18 cellular contexts compared by ENCODE assay signal in genomic region chr18:77170850-77171410, GRCh38. TPM values are rescaled to one million over a fixed set of nuclear protein-coding genes. Genes with fewer than 3 reads are reported as not detected.
DNase-seq lines count a peak whose midpoint lies in the region; TF ChIP-seq lines count a peak whose summit lies in the region.
"Had no signal": no experiment of that assay in that cellular context is flagged by ENCODE, and none has a peak within 500 bp of the region (broad histone marks: within the 10 kb centered on the region; RNA-seq: fewer than 3 reads in every experiment).

No MANE protein-coding gene starts in this region.

- no peak overlapping the region for H3K4me3 ChIP-seq in neural progenitor cell
- H3K4me3 ChIP-seq: A549 had no signal

- intact Hi-C loops in CD14-positive monocyte (cut with micrococcal nuclease), result no loop called here

- H3K9me3 Mint-ChIP-seq in neural progenitor cell (no peaks in the 10 kb centered on the region), CD14-positive monocyte (no peaks in the 10 kb centered on the region)
- H3K9me3 Mint-ChIP-seq: CD8-positive, alpha-beta memory T cell had no signal

- no peak overlapping the region for H3K9ac ChIP-seq in neural progenitor cell

- H3K27me3 Mint-ChIP-seq in neural progenitor cell (ENCODE audit: insufficient read depth, low read depth) (peaks cover 9% of the 10 kb centered on the region), CD14-positive monocyte (ENCODE audit: low read depth in 3 of 3) (peaks cover 0 to 5% (median 0%) of the 10 kb centered on the region in 3 donors)

- H3K9me3 ChIP-seq in neural progenitor cell (ENCODE audit: low read depth), result no peaks in the 10 kb centered on the region
- H3K9me3 ChIP-seq: A549 had no signal

- H3K79me2 ChIP-seq in neural progenitor cell (ENCODE audit: low read depth), result no peaks in the 10 kb centered on the region

- DNase-seq in Ammon's horn (ENCODE audit: low spot score) (peak; percentile 36), DMS79 treated with DMSO at 0.1 percent for 48 hours (lab: John Stamatoyannopoulos, UW) (peak; percentile 34), NCI-H524 treated with DMSO at 0.1 percent for 48 hours (lab: John Stamatoyannopoulos, UW) (peak; percentile 76), neural progenitor cell (ENCODE audit: low spot score) (peak; percentile 17), NCI-H1694 treated with DMSO at 0.1 percent for 48 hours (lab: John Stamatoyannopoulos, UW) (no peak), NCI-H2196 (lab: John Stamatoyannopoulos, UW; ENCODE audit: unreplicated experiment) (no peak), CD14-positive monocyte (ENCODE audit: low spot score) (no peak)
- DNase-seq: CD8-positive, alpha-beta memory T cell; NCI-H1436; NCI-H187 treated with DMSO at 0.1 percent for 48 hours; NCI-H446 treated with DMSO at 0.1 percent for 48 hours; NCI-H69; Right ventricle myocardium superior; RPMI8226; T-helper 1 cell had no signal

- TF ChIP-seq CTCF in neural progenitor cell (IDR thresholded peaks at IDR 0.05) (no peak), CD14-positive monocyte (IDR thresholded peaks at IDR 0.05) (no peak)

- no peak overlapping the region for H3K27ac ChIP-seq in neural progenitor cell
- H3K27ac ChIP-seq: A549, C4-2B had no signal

- H3K4me2 ChIP-seq in neural progenitor cell, result no peak overlapping the region
- H3K4me2 ChIP-seq: A549 had no signal

- peaks cover 11% of the 10 kb centered on the region for H3K4me1 ChIP-seq in neural progenitor cell
- H3K4me1 ChIP-seq: A549 had no signal

- H4K20me1 ChIP-seq in neural progenitor cell (ENCODE audit: low read depth), result no peaks in the 10 kb centered on the region

- H2AFZ ChIP-seq in neural progenitor cell (replicated peaks), result no peak overlapping the region

- H3K27me3 ChIP-seq in neural progenitor cell, result no peaks in the 10 kb centered on the region

- no peaks in the 10 kb centered on the region for H3K36me3 Mint-ChIP-seq in neural progenitor cell
- H3K36me3 Mint-ChIP-seq in CD14-positive monocyte, result no peaks in the 10 kb centered on the region

- H3K4me1 Mint-ChIP-seq in neural progenitor cell (peaks cover 34% of the 10 kb centered on the region), CD14-positive monocyte (no peaks in the 10 kb centered on the region)
- H3K4me1 Mint-ChIP-seq: B cell; CD8-positive, alpha-beta memory T cell had no signal

- no peaks in the 10 kb centered on the region for H3K36me3 ChIP-seq in neural progenitor cell

- H3F3A ChIP-seq in neural progenitor cell (ENCODE audit: low read depth), result no peaks in the 10 kb centered on the region

- peak overlapping the region; percentile 86 for H3K27ac Mint-ChIP-seq in neural progenitor cell
- no peak overlapping the region for H3K27ac Mint-ChIP-seq in CD14-positive monocyte
- H3K27ac Mint-ChIP-seq: B cell; CD8-positive, alpha-beta memory T cell had no signal

- H3K4me3 Mint-ChIP-seq in neural progenitor cell (no peak overlapping the region), CD14-positive monocyte (no peak overlapping the region)
- H3K4me3 Mint-ChIP-seq: B cell; CD8-positive, alpha-beta memory T cell had no signal

RNA-seq across cellular contexts. Expression of gene MBP, which starts 38.3 kb away (rescaled TPM):
- total RNA-seq in neural progenitor cell (ENCODE audit: low replicate concordance), result 0.64 and 2.1 TPM in 2 replicates
- polyA plus RNA-seq in CD14-positive monocyte, result 10 to 100 TPM; 50.4 to 81.0 TPM

Comparison
In these comparisons a context has a peak if more than half of its experiments do, and no peak if none do; other contexts are left out.
1. DNase-seq: peak in Ammon's horn (single experiment), DMS79 treated with DMSO at 0.1 percent for 48 hours (single experiment), NCI-H524 treated with DMSO at 0.1 percent for 48 hours (single experiment) and neural progenitor cell (single experiment); none in NCI-H1694 treated with DMSO at 0.1 percent for 48 hours (single experiment), NCI-H2196 (single experiment) and CD14-positive monocyte (single experiment).